In genomic region chr12:5524769-5525436, GRCh38 we compare ENCODE assay signal across 18 cellular contexts.
"Had no signal": no experiment of that assay in that cellular context is flagged by ENCODE, and none has a peak within 500 bp of the region (broad histone marks: within the 10 kb centered on the region; RNA-seq: fewer than 3 reads in every experiment).

No MANE protein-coding gene starts in this region.

- H3K9me3 ChIP-seq: ovary, testis, tibial nerve had no signal

- H3K27ac Mint-ChIP-seq: dendritic cell treated with granulocyte-macrophage colony-stimulating factor and Interleukin-4, amounts not matched to agents 40 ng/mL and 50 ng/mL, for 4 days; effector memory CD8-positive, alpha-beta T cell; nephron; stimulated activated naive CD8-positive, alpha-beta T cell treated with anti-CD3 and anti-CD28 coated beads, Interleukin-15, Interleukin-2, amounts not matched to agents 100 ng/mL and 50 ng/mL, for 24 hours had no signal

- H3K4me1 ChIP-seq: testis, tibial nerve had no signal

- H3K9me3 Mint-ChIP-seq: dendritic cell treated with granulocyte-macrophage colony-stimulating factor and Interleukin-4, amounts not matched to agents 40 ng/mL and 50 ng/mL, for 4 days; effector memory CD8-positive, alpha-beta T cell; stimulated activated naive CD8-positive, alpha-beta T cell treated with anti-CD3 and anti-CD28 coated beads, Interleukin-15, Interleukin-2, amounts not matched to agents 100 ng/mL and 50 ng/mL, for 24 hours had no signal

- H3K27me3 ChIP-seq: hepatocyte, ovary, testis, tibial nerve had no signal

- H3K27ac ChIP-seq: hepatocyte, ovary, testis, tibial nerve had no signal

- H3K4me1 Mint-ChIP-seq: naive B cell had no signal

- H3K4me3 ChIP-seq: hepatocyte, ovary, testis, tibial nerve had no signal

- ATAC-seq: effector memory CD8-positive, alpha-beta T cell; left colon; left ventricle myocardium superior had no signal

- H3K36me3 ChIP-seq: ovary, tibial nerve had no signal

- H3K36me3 Mint-ChIP-seq: naive B cell had no signal

- H3K4me3 Mint-ChIP-seq: dendritic cell treated with granulocyte-macrophage colony-stimulating factor and Interleukin-4, amounts not matched to agents 40 ng/mL and 50 ng/mL, for 4 days; effector memory CD8-positive, alpha-beta T cell; naive B cell; nephron; stimulated activated naive CD8-positive, alpha-beta T cell treated with anti-CD3 and anti-CD28 coated beads, Interleukin-15, Interleukin-2, amounts not matched to agents 100 ng/mL and 50 ng/mL, for 24 hours had no signal

- DNase-seq: effector memory CD8-positive, alpha-beta T cell; erythroblast; foreskin melanocyte; head of caudate nucleus; left colon; left ventricle myocardium superior; mesendoderm; naive B cell; ovary; right cardiac atrium; small intestine; stimulated activated CD4-positive, alpha-beta T cell treated with anti-CD3 and anti-CD28 coated beads, Interleukin-12 subunit alpha, Interleukin-12 subunit beta, amount 100 ng/mL, for 4 hours; testis had no signal
